In the genomic region with DNA sequence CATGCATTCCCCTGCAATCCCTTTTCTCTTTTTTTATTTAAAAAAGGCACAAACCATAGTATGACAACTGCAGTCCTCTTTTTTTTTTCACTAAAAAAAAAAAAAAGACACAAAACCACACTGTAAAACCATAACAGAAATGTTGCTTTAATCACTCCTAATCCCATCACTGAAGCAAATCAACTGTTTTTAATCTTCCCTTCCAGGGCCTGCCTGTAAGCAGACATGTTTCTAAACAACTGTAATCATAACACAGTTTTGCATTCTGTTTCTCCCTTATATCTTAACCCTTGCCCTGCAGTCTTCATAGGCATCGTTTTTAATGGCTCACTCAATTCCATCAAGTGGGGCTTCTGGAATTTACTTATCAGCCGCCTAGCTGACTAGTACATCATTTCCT, we compare ENCODE assay signal across 17 cellular contexts.
DNase-seq lines count a peak whose midpoint lies in the region; ATAC-seq and TF ChIP-seq lines count a peak whose summit lies in the region.
"Had no signal": no experiment of that assay in that cellular context is flagged by ENCODE, and none has a peak within 500 bp of the region (broad histone marks: within the 10 kb centered on the region; RNA-seq: fewer than 3 reads in every experiment).

No MANE protein-coding gene starts in this region.

- no peak overlapping the region for H3K4me3 ChIP-seq in adrenal gland
- H3K4me3 ChIP-seq: A549 had no signal

- DNase-seq in NCI-H82 (lab: John Stamatoyannopoulos, UW), result peak; percentile 6
- DNase-seq in NCI-H82 treated with DMSO at 0.1 percent for 48 hours (lab: John Stamatoyannopoulos, UW; ENCODE audit: unreplicated experiment), result no peak
- no peak for DNase-seq in adrenal gland
- no peak for DNase-seq in progenitor cell of endocrine pancreas (ENCODE audit: low spot score, unreplicated experiment)
- DNase-seq: AML-193; CD4-positive, alpha-beta memory T cell; DMS153; DMS79; GDM1; H9 had no signal

- H3K27ac Mint-ChIP-seq in brain (peak overlapping the region in 3 of 5 experiments; percentile 20 to 81 (median 46)), nephron (peak overlapping the region in 2 of 3 experiments; percentile 12 to 37), progenitor cell of endocrine pancreas (no peak overlapping the region)
- H3K27ac Mint-ChIP-seq: CD14-positive monocyte; CD4-positive, alpha-beta memory T cell; H9 had no signal

- TF ChIP-seq POLR2A in adrenal gland (IDR thresholded peaks at IDR 0.05), result no peak

- H3K9me3 Mint-ChIP-seq in brain (no peaks in the 10 kb centered on the region), nephron (no peaks in the 10 kb centered on the region), progenitor cell of endocrine pancreas (ENCODE audit: low read depth) (no peaks in the 10 kb centered on the region)
- H3K9me3 Mint-ChIP-seq: CD14-positive monocyte, H9 had no signal

- H3K4me3 Mint-ChIP-seq in brain (no peak overlapping the region), nephron (no peak overlapping the region), progenitor cell of endocrine pancreas (ENCODE audit: low read depth) (no peak overlapping the region)
- H3K4me3 Mint-ChIP-seq: CD14-positive monocyte; CD4-positive, alpha-beta memory T cell; H9 had no signal

- H3K36me3 Mint-ChIP-seq in brain (no peaks in the 10 kb centered on the region), nephron (ENCODE audit: low read depth) (no peaks in the 10 kb centered on the region), progenitor cell of endocrine pancreas (ENCODE audit: insufficient read depth) (no peaks in the 10 kb centered on the region)
- H3K36me3 Mint-ChIP-seq: CD14-positive monocyte; CD4-positive, alpha-beta memory T cell had no signal

- intact Hi-C loops in adrenal gland (cut with DNase I), result no loop called here

- peaks cover 37% of the 10 kb centered on the region for H3K4me1 Mint-ChIP-seq in brain
- peaks cover 26% of the 10 kb centered on the region for H3K4me1 Mint-ChIP-seq in nephron
- H3K4me1 Mint-ChIP-seq in progenitor cell of endocrine pancreas (ENCODE audit: low read depth), result peaks cover 2% of the 10 kb centered on the region
- H3K4me1 Mint-ChIP-seq: CD14-positive monocyte; CD4-positive, alpha-beta memory T cell had no signal

- H3K36me3 ChIP-seq in adrenal gland (replicated peaks in 1 of 2), result no peaks in the 10 kb centered on the region

- H3K9me3 ChIP-seq in adrenal gland (replicated peaks in 1 of 3), result no peaks in the 10 kb centered on the region
- H3K9me3 ChIP-seq: A549 had no signal

- no peak overlapping the region for H3K27ac ChIP-seq in adrenal gland
- H3K27ac ChIP-seq: 22Rv1, A549 had no signal

- TF ChIP-seq CTCF in brain (conservative IDR thresholded peaks at IDR 0.05) (no peak), nephron (IDR thresholded peaks at IDR 0.05; ENCODE audit: unreplicated experiment in 3 of 3) (no peak), adrenal gland (IDR thresholded peaks at IDR 0.05) (no peak), progenitor cell of endocrine pancreas (IDR thresholded peaks at IDR 0.05; ENCODE audit: unreplicated experiment) (no peak)

- no peaks in the 10 kb centered on the region for H3K27me3 ChIP-seq in adrenal gland

- H3K27me3 Mint-ChIP-seq in brain, result peaks cover 4% of the 10 kb centered on the region
- H3K27me3 Mint-ChIP-seq in nephron (ENCODE audit: low read depth), result peaks cover 13% of the 10 kb centered on the region
- H3K27me3 Mint-ChIP-seq in progenitor cell of endocrine pancreas, result no peaks in the 10 kb centered on the region

- ATAC-seq in HG03095 (IDR thresholded peaks at IDR 0.05; ENCODE audit: unreplicated experiment), result no peak
- ATAC-seq: A549, HepG2 had no signal

- H3K4me1 ChIP-seq in adrenal gland (replicated peaks in 1 of 2), result no peaks in the 10 kb centered on the region
- H3K4me1 ChIP-seq: A549 had no signal

- WGBS in adrenal gland, 4 donors, result 61 to 72% (median 70%) methylated on average over 2 of the region's 2 CpGs
